Comparison of ENCODE assay signal across 15 cellular contexts in genomic region chr9:102507044-102507687, GRCh38.
"Had no signal": no experiment of that assay in that cellular context is flagged by ENCODE, and none has a peak within 500 bp of the region (broad histone marks: within the 10 kb centered on the region; RNA-seq: fewer than 3 reads in every experiment).

No MANE protein-coding gene starts in this region.

- H3K27ac Mint-ChIP-seq: activated CD4-positive, alpha-beta memory T cell treated with anti-CD3 and anti-CD28 coated beads for 36 hours; activated CD4-positive, alpha-beta T cell treated with anti-CD3 and anti-CD28 coated beads for 36 hours; activated naive CD8-positive, alpha-beta T cell treated with anti-CD3 and anti-CD28 coated beads for 36 hours; brain; memory B cell; natural killer cell; stimulated activated naive B cell treated with anti-CD40 and anti-IgM and Interleukin-4, amounts not matched to agents 10 μg/mL and 1 μg/mL and 100 μg/mL, for 72 hours had no signal

- H3K9me3 ChIP-seq: tibial artery had no signal

- H3K36me3 Mint-ChIP-seq: activated CD4-positive, alpha-beta memory T cell treated with anti-CD3 and anti-CD28 coated beads for 36 hours; activated naive CD8-positive, alpha-beta T cell treated with anti-CD3 and anti-CD28 coated beads for 36 hours; brain; memory B cell; natural killer cell; stimulated activated naive B cell treated with anti-CD40 and anti-IgM and Interleukin-4, amounts not matched to agents 10 μg/mL and 1 μg/mL and 100 μg/mL, for 72 hours had no signal

- H3K4me1 ChIP-seq: tibial artery had no signal

- H3K27me3 Mint-ChIP-seq: activated CD4-positive, alpha-beta memory T cell treated with anti-CD3 and anti-CD28 coated beads for 36 hours; activated CD4-positive, alpha-beta T cell treated with anti-CD3 and anti-CD28 coated beads for 36 hours; activated naive CD8-positive, alpha-beta T cell treated with anti-CD3 and anti-CD28 coated beads for 36 hours; brain; memory B cell; stimulated activated naive B cell treated with anti-CD40 and anti-IgM and Interleukin-4, amounts not matched to agents 10 μg/mL and 1 μg/mL and 100 μg/mL, for 72 hours had no signal

- H3K36me3 ChIP-seq: tibial artery had no signal

- DNase-seq: activated CD4-positive, alpha-beta memory T cell treated with anti-CD3 and anti-CD28 coated beads for 36 hours; activated CD4-positive, alpha-beta T cell treated with anti-CD3 and anti-CD28 coated beads for 36 hours; activated effector memory CD4-positive, alpha-beta T cell treated with Interleukin-2 at 50 U/mL for 16 hours; activated naive CD8-positive, alpha-beta T cell treated with anti-CD3 and anti-CD28 coated beads for 36 hours; activated T-cell treated with anti-CD3 and anti-CD28 coated beads, Interleukin-2, amount 50 U/mL, for 4 hours; amygdala; effector CD8-positive, alpha-beta T cell; foreskin fibroblast; hypothalamus; left ventricle myocardium superior; natural killer cell; stimulated activated naive B cell treated with anti-CD40 and anti-IgM and Interleukin-4, amounts not matched to agents 10 μg/mL and 1 μg/mL and 100 μg/mL, for 72 hours; tibial artery had no signal

- ATAC-seq: activated CD4-positive, alpha-beta T cell treated with anti-CD3 and anti-CD28 coated beads for 36 hours; activated T-cell treated with anti-CD3 and anti-CD28 coated beads, Interleukin-2, amount 50 U/mL, for 4 hours; left ventricle myocardium superior; natural killer cell; stimulated activated naive B cell treated with anti-CD40 and anti-IgM and Interleukin-4, amounts not matched to agents 10 μg/mL and 1 μg/mL and 100 μg/mL, for 72 hours had no signal

- H3K4me1 Mint-ChIP-seq: activated CD4-positive, alpha-beta T cell treated with anti-CD3 and anti-CD28 coated beads for 36 hours; activated naive CD8-positive, alpha-beta T cell treated with anti-CD3 and anti-CD28 coated beads for 36 hours; brain; memory B cell; natural killer cell; stimulated activated naive B cell treated with anti-CD40 and anti-IgM and Interleukin-4, amounts not matched to agents 10 μg/mL and 1 μg/mL and 100 μg/mL, for 72 hours had no signal

- H3K4me3 ChIP-seq: tibial artery had no signal

- H3K9me3 Mint-ChIP-seq: activated CD4-positive, alpha-beta memory T cell treated with anti-CD3 and anti-CD28 coated beads for 36 hours; stimulated activated naive B cell treated with anti-CD40 and anti-IgM and Interleukin-4, amounts not matched to agents 10 μg/mL and 1 μg/mL and 100 μg/mL, for 72 hours had no signal

- H3K4me3 Mint-ChIP-seq: activated CD4-positive, alpha-beta memory T cell treated with anti-CD3 and anti-CD28 coated beads for 36 hours; activated CD4-positive, alpha-beta T cell treated with anti-CD3 and anti-CD28 coated beads for 36 hours; activated naive CD8-positive, alpha-beta T cell treated with anti-CD3 and anti-CD28 coated beads for 36 hours; activated T-cell treated with anti-CD3 and anti-CD28 coated beads, Interleukin-2, amount 50 U/mL, for 4 hours; brain; memory B cell; natural killer cell; stimulated activated naive B cell treated with anti-CD40 and anti-IgM and Interleukin-4, amounts not matched to agents 10 μg/mL and 1 μg/mL and 100 μg/mL, for 72 hours had no signal

- H3K27me3 ChIP-seq: tibial artery had no signal

- H3K27ac ChIP-seq: tibial artery had no signal
